In genomic region chr4:3041192-3042142, GRCh38 we compare ENCODE assay signal across 1 cellular context.
TF ChIP-seq lines count a peak whose summit lies in the region.

No MANE protein-coding gene starts in this region.

TF ChIP-seq in SK-N-SH, 30 proteins besides CTCF, POLR2A, EP300 and RAD21 (continued from another document):
- TF ChIP-seq YY1 (IDR thresholded peaks at IDR 0.05; ENCODE audit: low read depth), result no peak
- no peak for TF ChIP-seq JUND (IDR thresholded peaks at IDR 0.05)
- TF ChIP-seq TCF12 (IDR thresholded peaks at IDR 0.05), result no peak
- no peak for TF ChIP-seq FOSL2 (IDR thresholded peaks at IDR 0.05; ENCODE audit: borderline replicate concordance, low read depth)
- no peak for TF ChIP-seq PBX3 (IDR thresholded peaks at IDR 0.05)
- no peak for TF ChIP-seq SMC3 (IDR thresholded peaks at IDR 0.05; ENCODE audit: low read depth, low read length)
- no peak for TF ChIP-seq GATA2 (CRISPR knock-in tag; IDR thresholded peaks at IDR 0.05)
- no peak for TF ChIP-seq CHD2 (IDR thresholded peaks at IDR 0.05; ENCODE audit: low read length, partially characterized antibody)
- no peak for TF ChIP-seq POLR2AphosphoS5 (IDR thresholded peaks at IDR 0.05; ENCODE audit: low read depth, low read length)
- no peak for TF ChIP-seq FOXJ3 (CRISPR knock-in tag; IDR thresholded peaks at IDR 0.05)
- TF ChIP-seq MAX (IDR thresholded peaks at IDR 0.05; ENCODE audit: low read depth), result no peak
- no peak for TF ChIP-seq RCOR1 (IDR thresholded peaks at IDR 0.05; ENCODE audit: low read length)
- TF ChIP-seq NFIC (IDR thresholded peaks at IDR 0.05; ENCODE audit: borderline replicate concordance), result no peak
- no peak for TF ChIP-seq MEF2A (IDR thresholded peaks at IDR 0.05; ENCODE audit: borderline replicate concordance, low read depth)
